ENCODE assay signal across 11 cellular contexts in the genomic region with DNA sequence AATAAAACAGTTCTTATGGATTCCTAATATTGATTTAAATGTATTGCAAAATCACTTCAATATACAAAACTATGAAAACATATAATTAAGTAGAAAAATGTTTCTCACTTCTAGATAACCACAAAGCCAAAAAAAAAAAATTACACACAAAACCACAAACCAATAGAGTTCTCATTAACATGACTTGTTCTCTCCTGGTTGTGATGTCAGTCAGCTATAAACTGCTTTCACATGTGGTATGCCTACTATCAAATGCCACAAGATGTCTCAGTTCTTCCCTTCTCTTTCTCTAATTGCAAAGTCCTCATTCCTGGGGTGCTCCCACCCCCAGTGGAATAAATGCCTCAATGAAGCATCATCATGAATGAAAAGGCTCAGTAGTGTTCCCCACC. TPM values are rescaled to one million over a fixed set of nuclear protein-coding genes. Genes with fewer than 3 reads are reported as not detected.
DNase-seq lines count a peak whose midpoint lies in the region; ATAC-seq and TF ChIP-seq lines count a peak whose summit lies in the region.
"Had no signal": no experiment of that assay in that cellular context is flagged by ENCODE, and none has a peak within 500 bp of the region (broad histone marks: within the 10 kb centered on the region; RNA-seq: fewer than 3 reads in every experiment).

No MANE protein-coding gene starts in this region.

- H3K4me3 Mint-ChIP-seq in GM23338 = peak overlapping the region; percentile 21; the same call in 1 of the 3 replicates
- H3K4me3 Mint-ChIP-seq in T-helper 2 cell treated with Interferon-gamma antibody and Interleukin-4, amounts not matched to agents 5 μg/mL and 100 μg/mL, for 36 hours = no peak overlapping the region
- H3K4me3 Mint-ChIP-seq: memory B cell had no signal

- no peaks in the 10 kb centered on the region for H3K27me3 ChIP-seq in GM23338 (ENCODE audit: insufficient read depth)

- DNase-seq in AG10803 (ENCODE audit: low read depth) (peak; percentile 97), GM23338 (ENCODE audit: low spot score) (no peak), glomerular visceral epithelial cell (ENCODE audit: extremely low spot score) (peak; percentile 50), RWPE1 (ENCODE audit: low spot score) (no peak), GF-D8 (lab: John Stamatoyannopoulos, UW) (no peak)
- peak; percentile 72 for DNase-seq in T-helper 2 cell treated with Interferon-gamma antibody and Interleukin-4, amounts not matched to agents 5 μg/mL and 100 μg/mL, for 36 hours (ENCODE audit: low spot score)
- DNase-seq: NCI-H2171 treated with DMSO at 0.1 percent for 48 hours had no signal

- peaks cover 60% of the 10 kb centered on the region for H3K4me1 Mint-ChIP-seq in GM23338
- H3K4me1 Mint-ChIP-seq in T-helper 2 cell treated with Interferon-gamma antibody and Interleukin-4, amounts not matched to agents 5 μg/mL and 100 μg/mL, for 36 hours (ENCODE audit: low read depth) = peaks cover 15% of the 10 kb centered on the region
- H3K4me1 Mint-ChIP-seq: memory B cell had no signal

- H3K4me2 ChIP-seq in GM23338 = peak overlapping the region; percentile 18

- peaks cover 100% of the 10 kb centered on the region for H3K79me2 ChIP-seq in GM23338 (replicated peaks; ENCODE audit: insufficient read depth)

- 0 out of 2 replicates have a peak, but pooled peaks cover 7% of the 10 kb centered on the region for H4K20me1 ChIP-seq in GM23338 (replicated peaks; ENCODE audit: insufficient read depth)

- H3K27ac Mint-ChIP-seq in GM23338 = peak overlapping the region; percentile 30; the same call in 1 of the 2 replicates
- H3K27ac Mint-ChIP-seq in T-helper 2 cell treated with Interferon-gamma antibody and Interleukin-4, amounts not matched to agents 5 μg/mL and 100 μg/mL, for 36 hours = no peak overlapping the region
- H3K27ac Mint-ChIP-seq: memory B cell had no signal

- no peak overlapping the region for H2AFZ ChIP-seq in GM23338

- peaks cover 47% of the 10 kb centered on the region for H3K4me1 ChIP-seq in GM23338 (ENCODE audit: insufficient read depth)

- no peak overlapping the region for H3K27ac ChIP-seq in GM23338 (ENCODE audit: low read depth)
- no peak overlapping the region for H3K27ac ChIP-seq in RWPE1
- H3K27ac ChIP-seq: VCaP had no signal

- ATAC-seq in GM23338 = no peak
- ATAC-seq in GM21576 (IDR thresholded peaks at IDR 0.05; ENCODE audit: unreplicated experiment) = no peak
- no peak for ATAC-seq in HG03108 (IDR thresholded peaks at IDR 0.05; ENCODE audit: unreplicated experiment)

- H3K9me3 Mint-ChIP-seq in GM23338 = no peaks in the 10 kb centered on the region
- H3K9me3 Mint-ChIP-seq in T-helper 2 cell treated with Interferon-gamma antibody and Interleukin-4, amounts not matched to agents 5 μg/mL and 100 μg/mL, for 36 hours = no peaks in the 10 kb centered on the region
- H3K9me3 Mint-ChIP-seq: memory B cell had no signal

- CTCF ChIA-PET in RWPE1 (lab: Yijun Ruan, JAX) = no interaction called here

- H3K4me3 ChIP-seq in AG10803 (ENCODE audit: low read length) (no peak overlapping the region), GM23338 (no peak overlapping the region)

- H3F3A ChIP-seq in GM23338 (replicated peaks; ENCODE audit: low read depth) = no peaks in the 10 kb centered on the region

- no peaks in the 10 kb centered on the region for H3K36me3 ChIP-seq in GM23338 (ENCODE audit: insufficient read depth)

- no peaks in the 10 kb centered on the region for H3K36me3 Mint-ChIP-seq in GM23338 (ENCODE audit: low read depth)
- no peaks in the 10 kb centered on the region for H3K36me3 Mint-ChIP-seq in T-helper 2 cell treated with Interferon-gamma antibody and Interleukin-4, amounts not matched to agents 5 μg/mL and 100 μg/mL, for 36 hours (ENCODE audit: low read depth)
- H3K36me3 Mint-ChIP-seq: memory B cell had no signal

- peaks cover 3% of the 10 kb centered on the region for H3K27me3 Mint-ChIP-seq in GM23338 (ENCODE audit: insufficient read depth, low read depth, poor library complexity)
- peaks cover 9% of the 10 kb centered on the region for H3K27me3 Mint-ChIP-seq in T-helper 2 cell treated with Interferon-gamma antibody and Interleukin-4, amounts not matched to agents 5 μg/mL and 100 μg/mL, for 36 hours (ENCODE audit: low read depth)
- H3K27me3 Mint-ChIP-seq: memory B cell had no signal

- H3K9me2 ChIP-seq in GM23338 (ENCODE audit: insufficient read depth) = no peaks in the 10 kb centered on the region

- POLR2A ChIA-PET in RWPE1 (lab: Yijun Ruan, JAX; ENCODE audit: low non-redundant PET) = no interaction called here

- peak; percentile 34 for TF ChIP-seq CTCF in AG10803 (conservative IDR thresholded peaks at IDR 0.05; ENCODE audit: low read length)
- TF ChIP-seq CTCF in GM23338 (conservative IDR thresholded peaks at IDR 0.05; ENCODE audit: low read depth in 2 of 2) = no peak
- no peak for TF ChIP-seq CTCF in RWPE1 (conservative IDR thresholded peaks at IDR 0.05; ENCODE audit: low read depth)

TF ChIP-seq in GM23338, 12 proteins besides CTCF, POLR2A, EP300 and RAD21:
- TF ChIP-seq CREB1 (CRISPR knock-in tag; IDR thresholded peaks at IDR 0.05; ENCODE audit: low read depth) (no peak), NANOG (IDR thresholded peaks at IDR 0.05; ENCODE audit: borderline replicate concordance) (no peak), POLR2AphosphoS5 (IDR thresholded peaks at IDR 0.05; ENCODE audit: low read depth) (no peak), EZH2 (IDR thresholded peaks at IDR 0.05; ENCODE audit: low read depth, unreplicated experiment) (no peak), JUNB (IDR thresholded peaks at IDR 0.05; ENCODE audit: unreplicated experiment) (no peak), ZNF114 (CRISPR knock-in tag; IDR thresholded peaks at IDR 0.05) (no peak), ZNF331 (CRISPR knock-in tag; IDR thresholded peaks at IDR 0.05; ENCODE audit: low read depth) (no peak), ETS1 (IDR thresholded peaks at IDR 0.05) (no peak), EZH2phosphoT487 (IDR thresholded peaks at IDR 0.05; ENCODE audit: unreplicated experiment) (no peak), STAT1 (IDR thresholded peaks at IDR 0.05; ENCODE audit: unreplicated experiment) (no peak)
- TF ChIP-seq, protein P1, sequence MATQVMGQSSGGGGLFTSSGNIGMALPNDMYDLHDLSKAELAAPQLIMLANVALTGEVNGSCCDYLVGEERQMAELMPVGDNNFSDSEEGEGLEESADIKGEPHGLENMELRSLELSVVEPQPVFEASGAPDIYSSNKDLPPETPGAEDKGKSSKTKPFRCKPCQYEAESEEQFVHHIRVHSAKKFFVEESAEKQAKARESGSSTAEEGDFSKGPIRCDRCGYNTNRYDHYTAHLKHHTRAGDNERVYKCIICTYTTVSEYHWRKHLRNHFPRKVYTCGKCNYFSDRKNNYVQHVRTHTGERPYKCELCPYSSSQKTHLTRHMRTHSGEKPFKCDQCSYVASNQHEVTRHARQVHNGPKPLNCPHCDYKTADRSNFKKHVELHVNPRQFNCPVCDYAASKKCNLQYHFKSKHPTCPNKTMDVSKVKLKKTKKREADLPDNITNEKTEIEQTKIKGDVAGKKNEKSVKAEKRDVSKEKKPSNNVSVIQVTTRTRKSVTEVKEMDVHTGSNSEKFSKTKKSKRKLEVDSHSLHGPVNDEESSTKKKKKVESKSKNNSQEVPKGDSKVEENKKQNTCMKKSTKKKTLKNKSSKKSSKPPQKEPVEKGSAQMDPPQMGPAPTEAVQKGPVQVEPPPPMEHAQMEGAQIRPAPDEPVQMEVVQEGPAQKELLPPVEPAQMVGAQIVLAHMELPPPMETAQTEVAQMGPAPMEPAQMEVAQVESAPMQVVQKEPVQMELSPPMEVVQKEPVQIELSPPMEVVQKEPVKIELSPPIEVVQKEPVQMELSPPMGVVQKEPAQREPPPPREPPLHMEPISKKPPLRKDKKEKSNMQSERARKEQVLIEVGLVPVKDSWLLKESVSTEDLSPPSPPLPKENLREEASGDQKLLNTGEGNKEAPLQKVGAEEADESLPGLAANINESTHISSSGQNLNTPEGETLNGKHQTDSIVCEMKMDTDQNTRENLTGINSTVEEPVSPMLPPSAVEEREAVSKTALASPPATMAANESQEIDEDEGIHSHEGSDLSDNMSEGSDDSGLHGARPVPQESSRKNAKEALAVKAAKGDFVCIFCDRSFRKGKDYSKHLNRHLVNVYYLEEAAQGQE (IDR thresholded peaks at IDR 0.05; ENCODE audit: unreplicated experiment) = no peak
TF ChIP-seq in GM23338: peak in this region for 0.

RNA-seq across cellular contexts. Expression of gene GNAI1, which starts 16.6 kb away (rescaled TPM):
- total RNA-seq in GM23338 (2014; rRNA removed; shearing (Covaris generic)) = 26.8 and 31.3 TPM in 2 replicates
- 35.2 and 36.9 TPM in 2 replicates for polyA plus RNA-seq in GM23338 (2016; fragmentation: Nextera tagmentation; extraction: Ambion mirVana)

Comparison
In these comparisons a context has a peak if more than half of its experiments do, and no peak if none do; other contexts are left out.
1. DNase-seq: peak in AG10803 (single experiment), T-helper 2 cell treated with Interferon-gamma antibody and Interleukin-4, amounts not matched to agents 5 μg/mL and 100 μg/mL, for 36 hours (single experiment) and glomerular visceral epithelial cell (single experiment); none in GM23338 (single experiment), RWPE1 (single experiment) and GF-D8 (single experiment).